In the genomic region with DNA sequence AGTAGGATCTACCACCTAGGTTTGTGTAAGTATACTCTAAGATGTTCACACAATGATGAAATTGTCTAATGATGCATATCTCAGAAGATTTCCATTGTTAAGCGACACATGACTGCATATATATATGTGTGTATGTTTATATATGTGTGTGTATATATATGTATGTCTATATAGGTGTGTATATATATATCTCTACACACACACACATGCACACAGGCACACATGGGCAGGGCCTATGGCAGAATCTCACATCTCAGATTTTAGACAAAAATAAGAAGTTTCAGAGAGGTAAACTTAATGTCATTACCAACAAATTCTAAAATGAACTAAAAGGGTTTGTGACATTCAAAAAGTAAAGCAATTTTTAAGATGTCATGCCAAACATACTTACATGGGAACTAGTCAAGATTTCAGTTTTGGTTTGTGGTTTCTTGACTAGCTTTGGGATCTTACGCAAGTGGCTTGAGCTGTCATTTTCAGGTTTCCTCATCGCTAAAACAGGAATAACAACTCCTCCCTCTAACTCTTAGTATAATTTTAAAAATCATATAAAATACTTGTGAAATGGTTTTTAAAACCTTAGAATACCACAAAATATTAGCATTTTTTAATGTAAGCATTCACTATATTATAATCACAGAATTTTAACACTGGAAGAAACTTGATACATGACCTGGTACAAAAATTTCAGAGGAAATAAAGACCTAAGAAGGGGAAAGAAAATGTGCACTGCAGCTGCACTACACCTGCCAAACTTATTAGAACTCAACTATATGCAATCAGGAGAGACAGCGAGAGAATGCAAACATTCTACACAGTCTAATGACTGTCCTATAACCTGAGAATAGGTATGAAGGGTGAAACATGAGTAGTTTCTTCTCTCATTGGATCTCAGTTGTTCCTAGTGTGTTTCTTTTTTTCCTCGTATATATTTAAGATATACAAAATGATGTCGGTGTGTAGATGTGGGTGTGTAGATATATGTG, we compare ENCODE assay signal across 9 cellular contexts.
A peak's percentile ranks its signal among the peaks of the same experiment; 100 is the strongest.
DNase-seq lines count a peak whose midpoint lies in the region; ATAC-seq and TF ChIP-seq lines count a peak whose summit lies in the region.
"Had no signal": no experiment of that assay in that cellular context is flagged by ENCODE, and none has a peak within 500 bp of the region (broad histone marks: within the 10 kb centered on the region; RNA-seq: fewer than 3 reads in every experiment).

No MANE protein-coding gene starts in this region.

- H3K9me3 ChIP-seq in breast epithelium (no peaks in the 10 kb centered on the region), T-helper 17 cell (ENCODE audit: control insufficient read depth, low read length, poor library complexity, severe bottlenecking) (no peaks in the 10 kb centered on the region)
- H3K9me3 ChIP-seq: SJSA1 had no signal

- peaks cover 13% of the 10 kb centered on the region for H3K36me3 Mint-ChIP-seq in MCF 10A (ENCODE audit: insufficient read depth, unreplicated experiment)
- H3K36me3 Mint-ChIP-seq in T-helper 17 cell (ENCODE audit: low read depth) = no peaks in the 10 kb centered on the region

- H3K36me3 ChIP-seq in breast epithelium = no peaks in the 10 kb centered on the region

- H3K27ac Mint-ChIP-seq in MCF 10A (ENCODE audit: low read depth, unreplicated experiment) = peak overlapping the region; percentile 36
- peak overlapping the region; percentile 83 for H3K27ac Mint-ChIP-seq in T-helper 17 cell

- intact Hi-C loops in MCF 10A (cut with micrococcal nuclease) = no loop called here
- intact Hi-C loops in breast epithelium (cut with DNase I; ENCODE audit: low total_unique reads) = no loop called here

- H3K4me3 ChIP-seq in breast epithelium = no peak overlapping the region
- H3K4me3 ChIP-seq: SJSA1 had no signal

- no TSS peak for BruUV-seq in MCF 10A (replicated peaks; lab: Mats Ljungman, UMichigan)

- no peak overlapping the region for H3K4me3 Mint-ChIP-seq in MCF 10A (ENCODE audit: unreplicated experiment)
- H3K4me3 Mint-ChIP-seq in T-helper 17 cell = no peak overlapping the region

- TF ChIP-seq CTCF in MCF 10A (IDR thresholded peaks at IDR 0.05; ENCODE audit: unreplicated experiment) = no peak
- no peak for TF ChIP-seq CTCF in breast epithelium (IDR thresholded peaks at IDR 0.05)

- TF ChIP-seq POLR2A in breast epithelium (IDR thresholded peaks at IDR 0.05) = no peak

- H3K27me3 Mint-ChIP-seq in MCF 10A (ENCODE audit: insufficient read depth, unreplicated experiment) (no peaks in the 10 kb centered on the region), T-helper 17 cell (no peaks in the 10 kb centered on the region)

- no peaks in the 10 kb centered on the region for H3K9me3 Mint-ChIP-seq in MCF 10A (ENCODE audit: unreplicated experiment)

- POLR2A ChIA-PET in MCF 10A (lab: Yijun Ruan, JAX) = interaction anchor here (0.9 to 1.3 kb wide), 2 partner anchors 21 to 84 kb away, joined by 4 read pairs; partner anchors contain the start of gene GALNT3

- no peaks in the 10 kb centered on the region for H3K27me3 ChIP-seq in breast epithelium
- H3K27me3 ChIP-seq: SJSA1 had no signal

- peak overlapping the region in 1 of 2 donors; percentile 6 for H3K27ac ChIP-seq in breast epithelium
- H3K27ac ChIP-seq: SJSA1 had no signal

- no peaks in the 10 kb centered on the region for H3K4me1 ChIP-seq in breast epithelium
- H3K4me1 ChIP-seq: SJSA1 had no signal

- DNase-seq in MCF 10A (ENCODE audit: unreplicated experiment) (peak; percentile 65), breast epithelium (ENCODE audit: low spot score in 2 of 2) (no peak), T-helper 17 cell (no peak), stromal cell of bone marrow (ENCODE audit: low read depth) (peak; percentile 73), middle frontal gyrus (ENCODE audit: extremely low spot score, low spot score) (no peak), medulla oblongata (ENCODE audit: extremely low spot score) (no peak)

- H3K4me1 Mint-ChIP-seq in MCF 10A (ENCODE audit: insufficient read depth, unreplicated experiment) (peaks cover 13% of the 10 kb centered on the region), T-helper 17 cell (peaks cover 12% of the 10 kb centered on the region)

- CTCF ChIA-PET in MCF 10A (lab: Yijun Ruan, JAX) = no interaction called here

- ATAC-seq in HG02981 (IDR thresholded peaks at IDR 0.05; ENCODE audit: unreplicated experiment) (peak; percentile 35), T-helper 17 cell (no peak), HG03521 (IDR thresholded peaks at IDR 0.05; ENCODE audit: unreplicated experiment) (no peak)

Comparison
In these comparisons a context has a peak if more than half of its experiments do, and no peak if none do; other contexts are left out.
1. DNase-seq: peak in MCF 10A (single experiment) and stromal cell of bone marrow (single experiment); none in breast epithelium (0 of 2), T-helper 17 cell (0 of 3), middle frontal gyrus (single experiment) and medulla oblongata (single experiment).